In the genomic region with DNA sequence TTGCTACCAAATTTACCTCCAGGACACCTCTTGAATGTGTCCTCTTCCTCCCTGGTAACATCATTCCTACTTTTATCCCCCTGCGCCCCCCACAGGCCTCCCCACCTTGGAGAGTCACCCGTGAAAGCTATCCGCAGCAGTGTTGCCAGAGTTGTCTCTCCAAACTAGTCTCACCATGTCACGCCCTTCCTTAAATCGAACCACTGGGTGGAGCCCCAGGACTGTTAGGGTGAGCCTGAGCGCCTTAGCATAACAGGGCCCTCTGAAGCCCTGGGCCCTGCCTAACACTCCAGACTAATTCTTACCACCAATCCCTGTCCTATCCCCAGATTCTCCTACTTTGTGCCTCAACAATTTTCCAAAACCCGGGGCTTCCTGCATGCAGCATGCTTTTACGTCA, we compare ENCODE assay signal across 14 cellular contexts.
A peak's percentile ranks its signal among the peaks of the same experiment; 100 is the strongest.
DNase-seq lines count a peak whose midpoint lies in the region; ATAC-seq and TF ChIP-seq lines count a peak whose summit lies in the region.
"Had no signal": no experiment of that assay in that cellular context is flagged by ENCODE, and none has a peak within 500 bp of the region (broad histone marks: within the 10 kb centered on the region; RNA-seq: fewer than 3 reads in every experiment).

No MANE protein-coding gene starts in this region.

- peak; percentile 19 for TF ChIP-seq CTCF in GM12864 (IDR thresholded peaks at IDR 0.05; ENCODE audit: low read depth, low read length, missing control alignments)

- peak; percentile 29; the same call in 1 of the 2 replicates for TF ChIP-seq RAD21 in Ishikawa (IDR thresholded peaks at IDR 0.05; ENCODE audit: low read depth)

- H3K4me3 ChIP-seq in GM12864 (ENCODE audit: low read depth, low read length): no peak overlapping the region
- H3K4me3 ChIP-seq: thoracic aorta had no signal

- ATAC-seq in HG03469 (IDR thresholded peaks at IDR 0.05; ENCODE audit: unreplicated experiment): no peak
- no peak for ATAC-seq in GM19395 (IDR thresholded peaks at IDR 0.05; ENCODE audit: unreplicated experiment)
- ATAC-seq: naive thymus-derived CD8-positive, alpha-beta T cell had no signal

- TF ChIP-seq EP300 in Ishikawa (IDR thresholded peaks at IDR 0.05; ENCODE audit: borderline replicate concordance): no peak

- DNase-seq in GM12864 (ENCODE audit: low read depth) (no peak), RPMI8226 (peak; percentile 3), islet precursor cell (peak; percentile 64), UCSD-AML1 (lab: John Stamatoyannopoulos, UW; ENCODE audit: unreplicated experiment) (no peak), NCI-H1436 treated with DMSO at 0.1 percent for 48 hours (lab: John Stamatoyannopoulos, UW) (no peak)
- DNase-seq: activated CD4-positive, CD25-positive, alpha-beta regulatory T cell; activated T-cell treated with anti-CD3 and anti-CD28 coated beads, Interleukin-2, amount 50 U/mL, for 1 hour; naive thymus-derived CD8-positive, alpha-beta T cell; NCI-H2081 treated with DMSO at 0.1 percent for 48 hours; Right ventricle myocardium superior had no signal

TF ChIP-seq in Ishikawa, 13 proteins besides CTCF, POLR2A, EP300 and RAD21:
- TF ChIP-seq EGR1 (IDR thresholded peaks at IDR 0.05) (no peak), CREB1 (IDR thresholded peaks at IDR 0.05; ENCODE audit: low read depth) (no peak)

Comparison
In these comparisons a context has a peak if more than half of its experiments do, and no peak if none do; other contexts are left out.
1. DNase-seq: peak in RPMI8226 (single experiment) and islet precursor cell (single experiment); none in GM12864 (single experiment), UCSD-AML1 (single experiment) and NCI-H1436 treated with DMSO at 0.1 percent for 48 hours (single experiment).